1 cellular context compared by ENCODE assay signal in genomic region chr16:324451-325334, GRCh38.
TF ChIP-seq lines count a peak whose summit lies in the region.

No MANE protein-coding gene starts in this region.

TF ChIP-seq in K562, 482 proteins besides CTCF, POLR2A, EP300 and RAD21 (continues in another document):
- no peak for TF ChIP-seq RREB1 (CRISPR knock-in tag; IDR thresholded peaks at IDR 0.05)
- TF ChIP-seq TRIM28 (IDR thresholded peaks at IDR 0.05): peak; percentile 43; the same call in 1 of the 2 replicates
- TF ChIP-seq PRMT5 (CRISPR knock-in tag; IDR thresholded peaks at IDR 0.05): no peak
- peak; percentile 90 for TF ChIP-seq TCF3 (CRISPR knock-in tag; IDR thresholded peaks at IDR 0.05)
- TF ChIP-seq CSDE1 (IDR thresholded peaks at IDR 0.05): no peak
- TF ChIP-seq TEAD4 (IDR thresholded peaks at IDR 0.05; ENCODE audit: low read length): peak; percentile 89
- TF ChIP-seq TEAD4 (CRISPR knock-in tag; IDR thresholded peaks at IDR 0.05; ENCODE audit: borderline replicate concordance): no peak
- TF ChIP-seq KAT2B (IDR thresholded peaks at IDR 0.05; ENCODE audit: low read depth, low read length): no peak
- peak; percentile 92 for TF ChIP-seq CREM (IDR thresholded peaks at IDR 0.05; ENCODE audit: low read depth)
- peak; percentile 61 to 73 for TF ChIP-seq E2F6 (IDR thresholded peaks at IDR 0.05; ENCODE audit: borderline replicate concordance in 1 of 2, extremely low read depth in 1 of 2, insufficient read depth in 1 of 2, insufficient read length in 1 of 2, low read depth in 1 of 2, low read length in 1 of 2, poor library complexity in 1 of 2, severe bottlenecking in 1 of 2)
- peak; percentile 88 for TF ChIP-seq KLF16 (IDR thresholded peaks at IDR 0.05)
- peak in 1 of 2 experiments; percentile 56 for TF ChIP-seq AFF1 (IDR thresholded peaks at IDR 0.05; ENCODE audit: low read depth in 1 of 2, partially characterized antibody in 2 of 2)
- TF ChIP-seq DACH1 (IDR thresholded peaks at IDR 0.05; ENCODE audit: partially characterized antibody): peak; percentile 47
- TF ChIP-seq LEF1 (IDR thresholded peaks at IDR 0.05): peak; percentile 73; the same call in 1 of the 2 replicates
- peak; percentile 88 for TF ChIP-seq SOX6 (IDR thresholded peaks at IDR 0.05)
- TF ChIP-seq MTA3 (IDR thresholded peaks at IDR 0.05; ENCODE audit: borderline replicate concordance): peak; percentile 89
- TF ChIP-seq FOSL1 (tag; conservative IDR thresholded peaks at IDR 0.05): peak; percentile 62
- peak; percentile 15; the same call in 1 of the 2 replicates for TF ChIP-seq ZNF766 (CRISPR knock-in tag; conservative IDR thresholded peaks at IDR 0.05)
- TF ChIP-seq KAT7 (CRISPR knock-in tag; IDR thresholded peaks at IDR 0.05; ENCODE audit: borderline replicate concordance): no peak
- TF ChIP-seq KDM1A (IDR thresholded peaks at IDR 0.05): peak in 1 of 2 experiments; percentile 80; a peak in 2 of 4 replicates
- no peak for TF ChIP-seq CHAMP1 (IDR thresholded peaks at IDR 0.05)
- TF ChIP-seq HDGF (IDR thresholded peaks at IDR 0.05): no peak
- no peak for TF ChIP-seq MIER1 (IDR thresholded peaks at IDR 0.05; ENCODE audit: low read depth)
- TF ChIP-seq HDAC6 (IDR thresholded peaks at IDR 0.05; ENCODE audit: low read depth, low read length): no peak
- TF ChIP-seq TOE1 (IDR thresholded peaks at IDR 0.05; ENCODE audit: borderline replicate concordance): peak; percentile 91
- no peak for TF ChIP-seq TOE1 (CRISPR knock-in tag; IDR thresholded peaks at IDR 0.05; ENCODE audit: borderline replicate concordance, low read depth)
- TF ChIP-seq GABPB1 (CRISPR knock-in tag; IDR thresholded peaks at IDR 0.05): peak; percentile 20; the same call in 1 of the 2 replicates
- peak; percentile 76 for TF ChIP-seq ESRRA (IDR thresholded peaks at IDR 0.05; ENCODE audit: borderline replicate concordance, low read depth)
- peak; percentile 99 for TF ChIP-seq HES1 (IDR thresholded peaks at IDR 0.05; ENCODE audit: low read depth)
- TF ChIP-seq MTA2 (IDR thresholded peaks at IDR 0.05; ENCODE audit: low read depth): peak; percentile 70
- no peak for TF ChIP-seq ZNF140 (CRISPR knock-in tag; IDR thresholded peaks at IDR 0.05)
- no peak for TF ChIP-seq ELF2 (CRISPR knock-in tag; IDR thresholded peaks at IDR 0.05)
- TF ChIP-seq ATF1 (CRISPR knock-in tag; IDR thresholded peaks at IDR 0.05): no peak
- TF ChIP-seq ATF1 (tag; IDR thresholded peaks at IDR 0.05): peak; percentile 92
- peak; percentile 6; the same call in 1 of the 2 replicates for TF ChIP-seq ZBTB12 (CRISPR knock-in tag; IDR thresholded peaks at IDR 0.05)
- peak; percentile 75 for TF ChIP-seq FOXJ2 (tag; IDR thresholded peaks at IDR 0.05)
- TF ChIP-seq PCBP1 (IDR thresholded peaks at IDR 0.05; ENCODE audit: low read depth, low read length, poor library complexity, severe bottlenecking): peak; percentile 39
- no peak for TF ChIP-seq PATZ1 (CRISPR knock-in tag; IDR thresholded peaks at IDR 0.05; ENCODE audit: borderline replicate concordance)
- TF ChIP-seq CXXC5 (CRISPR knock-in tag; IDR thresholded peaks at IDR 0.05): peak; percentile 92
- 0 out of 2 replicates have a peak, but pooled peaks have one; percentile 21 for TF ChIP-seq EHMT2 (IDR thresholded peaks at IDR 0.05)
- TF ChIP-seq STAT5A (IDR thresholded peaks at IDR 0.05; ENCODE audit: borderline replicate concordance, low read length): peak; percentile 78
- TF ChIP-seq HDAC8 (tag; IDR thresholded peaks at IDR 0.05): no peak
- peak; percentile 71 for TF ChIP-seq ATF7 (IDR thresholded peaks at IDR 0.05)
- TF ChIP-seq MECOM (CRISPR knock-in tag; IDR thresholded peaks at IDR 0.05): peak; percentile 24; the same call in 1 of the 2 replicates
- TF ChIP-seq L3MBTL2 (IDR thresholded peaks at IDR 0.05): peak; percentile 92
- TF ChIP-seq SMAD2 (IDR thresholded peaks at IDR 0.05; ENCODE audit: low read depth, low read length): no peak
- peak; percentile 89; the same call in 1 of the 2 replicates for TF ChIP-seq CTBP1 (IDR thresholded peaks at IDR 0.05; ENCODE audit: borderline replicate concordance)
- TF ChIP-seq ZBED1 (IDR thresholded peaks at IDR 0.05): peak; percentile 23
- TF ChIP-seq SMARCE1 (IDR thresholded peaks at IDR 0.05): peak; percentile 73; the same call in 1 of the 2 replicates
- TF ChIP-seq ZEB2 (IDR thresholded peaks at IDR 0.05): peak; percentile 89
- TF ChIP-seq ZNF76 (CRISPR knock-in tag; IDR thresholded peaks at IDR 0.05; ENCODE audit: borderline replicate concordance): no peak
- peak in 1 of 2 experiments; percentile 89; a peak in 2 of 4 replicates for TF ChIP-seq HDAC1 (IDR thresholded peaks at IDR 0.05)
- TF ChIP-seq CHD1 (IDR thresholded peaks at IDR 0.05; ENCODE audit: low read length): no peak
- TF ChIP-seq KDM5B (IDR thresholded peaks at IDR 0.05; ENCODE audit: insufficient replicate concordance, low read depth, low read length): no peak
- peak; percentile 43; the same call in 1 of the 2 replicates for TF ChIP-seq LCOR (CRISPR knock-in tag; IDR thresholded peaks at IDR 0.05)
- peak in 1 of 2 experiments; percentile 30; a peak in 1 of 4 replicates for TF ChIP-seq SIN3A (IDR thresholded peaks at IDR 0.05; ENCODE audit: borderline replicate concordance in 2 of 2, control insufficient read depth in 1 of 2, low read depth in 2 of 2, low read length in 2 of 2)
- TF ChIP-seq DPF2 (IDR thresholded peaks at IDR 0.05): peak; percentile 91
- TF ChIP-seq MBD2 (IDR thresholded peaks at IDR 0.05; ENCODE audit: borderline replicate concordance, low read depth): peak; percentile 50; the same call in 1 of the 2 replicates
- TF ChIP-seq GABPA (tag; conservative IDR thresholded peaks at IDR 0.05; ENCODE audit: low read depth): peak; percentile 65
